In genomic region chr17:45043268-45043681, GRCh38 we compare ENCODE assay signal across 12 cellular contexts. TPM values are rescaled to one million over a fixed set of nuclear protein-coding genes. Genes with fewer than 3 reads are reported as not detected.
DNase-seq lines count a peak whose midpoint lies in the region; ATAC-seq and TF ChIP-seq lines count a peak whose summit lies in the region.
"Had no signal": no experiment of that assay in that cellular context is flagged by ENCODE, and none has a peak within 500 bp of the region (broad histone marks: within the 10 kb centered on the region; RNA-seq: fewer than 3 reads in every experiment).

No MANE protein-coding gene starts in this region.

- DNase-seq in DMS79 treated with DMSO at 0.1 percent for 48 hours (lab: John Stamatoyannopoulos, UW) (peak; percentile 86), WERI-Rb-1 (no peak), foreskin fibroblast (peak; percentile 69 to 83), prostate gland (ENCODE audit: low spot score) (peak; percentile 87), kidney glomerular epithelial cell (lab: John Stamatoyannopoulos, UW) (no peak)
- no peak for DNase-seq in CD4-positive, alpha-beta T cell
- DNase-seq: effector CD8-positive, alpha-beta T cell; NCI-H526; retina had no signal

- no peak overlapping the region for H3K27ac Mint-ChIP-seq in CD4-positive, alpha-beta T cell
- H3K27ac Mint-ChIP-seq: IgD-negative memory B cell had no signal

- peaks cover 21% of the 10 kb centered on the region for H3K4me1 ChIP-seq in prostate gland (replicated peaks)

- H3K4me1 Mint-ChIP-seq in CD4-positive, alpha-beta T cell (ENCODE audit: low read depth), result peaks cover 8% of the 10 kb centered on the region

- H3K9me3 ChIP-seq in WERI-Rb-1 (ENCODE audit: severe bottlenecking) (no peaks in the 10 kb centered on the region), prostate gland (no peaks in the 10 kb centered on the region)
- H3K9me3 ChIP-seq in CD4-positive, alpha-beta T cell (ENCODE audit: control insufficient read depth, low read length), result no peaks in the 10 kb centered on the region

- CTCF ChIA-PET in CD4-positive, alpha-beta T cell (lab: Charles Lee), result interaction anchor here (1.4 to 1.5 kb wide), 2 partner anchors 21 to 92 kb away, joined by 3 to 5 read pairs; partner anchors contain the start of gene ACBD4

- H3K36me3 ChIP-seq in WERI-Rb-1 (peaks cover 15% of the 10 kb centered on the region), prostate gland (no peaks in the 10 kb centered on the region)

- no peaks in the 10 kb centered on the region for H3K27me3 Mint-ChIP-seq in CD4-positive, alpha-beta T cell
- H3K27me3 Mint-ChIP-seq: IgD-negative memory B cell had no signal

- H3K27ac ChIP-seq in WERI-Rb-1, result peak overlapping the region; percentile 27; the same call in 1 of the 2 replicates
- peak overlapping the region; percentile 40 to 74 for H3K27ac ChIP-seq in prostate gland
- H3K27ac ChIP-seq in CD4-positive, alpha-beta T cell (ENCODE audit: low read depth, low read length), result no peak overlapping the region

- 29% methylated on average over 10 of the region's 10 CpGs for WGBS in prostate gland

- TF ChIP-seq CTCF in WERI-Rb-1 (IDR thresholded peaks at IDR 0.05; ENCODE audit: low read depth, low read length), result no peak
- TF ChIP-seq CTCF in foreskin fibroblast (IDR thresholded peaks at IDR 0.05; ENCODE audit: low read depth, low read length), result no peak
- TF ChIP-seq CTCF in prostate gland (IDR thresholded peaks at IDR 0.05), result no peak
- no peak for TF ChIP-seq CTCF in CD4-positive, alpha-beta T cell (IDR thresholded peaks at IDR 0.05)

- intact Hi-C loops in prostate gland (cut with DNase I), result no loop called here
- intact Hi-C loops in CD4-positive, alpha-beta T cell (cut with DNase I, micrococcal nuclease), result no loop called here

- H3K4me3 ChIP-seq in WERI-Rb-1 (ENCODE audit: low read depth, low read length) (no peak overlapping the region), foreskin fibroblast (ENCODE audit: low read depth in 1 of 2, low read length in 2 of 2) (no peak overlapping the region), prostate gland (no peak overlapping the region)

- H3K27me3 ChIP-seq in WERI-Rb-1 (ENCODE audit: insufficient read depth, low read depth, severe bottlenecking) (no peaks in the 10 kb centered on the region), prostate gland (replicated peaks; ENCODE audit: insufficient read depth) (no peaks in the 10 kb centered on the region)
- no peaks in the 10 kb centered on the region for H3K27me3 ChIP-seq in CD4-positive, alpha-beta T cell (ENCODE audit: control insufficient read depth, insufficient read depth, low read length)

- no peak for ATAC-seq in HG03469 (IDR thresholded peaks at IDR 0.05; ENCODE audit: unreplicated experiment)
- ATAC-seq in HG02885 (IDR thresholded peaks at IDR 0.05; ENCODE audit: poor library complexity, unreplicated experiment), result no peak
- no peak for ATAC-seq in CD4-positive, alpha-beta T cell (ENCODE audit: poor library complexity)

- peak; percentile 24 for TF ChIP-seq POLR2A in prostate gland (IDR thresholded peaks at IDR 0.05)

- no peak overlapping the region for H3K4me3 Mint-ChIP-seq in CD4-positive, alpha-beta T cell

- H3K9me3 Mint-ChIP-seq in CD4-positive, alpha-beta T cell, result no peaks in the 10 kb centered on the region
- H3K9me3 Mint-ChIP-seq: IgD-negative memory B cell had no signal

- no peaks in the 10 kb centered on the region for H3K36me3 Mint-ChIP-seq in CD4-positive, alpha-beta T cell (ENCODE audit: low read depth)
- H3K36me3 Mint-ChIP-seq: IgD-negative memory B cell had no signal

- POLR2A ChIA-PET in CD4-positive, alpha-beta T cell (lab: Charles Lee), result interaction anchor here (1.3 kb wide), 1 partner anchor 8 kb away, joined by 3 read pairs; no protein-coding TSS in a partner anchor

RNA-seq across cellular contexts. Expression of gene DCAKD, which starts 8.2 kb away (rescaled TPM):
- 100 to 1,000 TPM in 1 of 2 donors, 10 to 100 TPM in 1; 91.1 to 111 TPM for total RNA-seq in prostate gland
- total RNA-seq in CD4-positive, alpha-beta T cell, result 10 to 100 TPM; 11.6 to 12.2 TPM

RNA-seq across cellular contexts. Expression of gene NMT1, which starts 17.8 kb away (rescaled TPM):
- total RNA-seq in prostate gland, result 10 to 100 TPM; 39.4 to 68.5 TPM
- total RNA-seq in CD4-positive, alpha-beta T cell, result 10 to 100 TPM; 61.1 to 62.2 TPM

Comparison
In these comparisons a context has a peak if more than half of its experiments do, and no peak if none do; other contexts are left out.
1. DNase-seq: peak in DMS79 treated with DMSO at 0.1 percent for 48 hours (single experiment), foreskin fibroblast (2 of 2) and prostate gland (single experiment); none in WERI-Rb-1 (single experiment), kidney glomerular epithelial cell (single experiment) and CD4-positive, alpha-beta T cell (0 of 10).
2. RNA of gene DCAKD, which starts 8.2 kb away (total RNA-seq): 91.1 to 111 TPM in prostate gland; 11.6 to 12.2 TPM in CD4-positive, alpha-beta T cell; every median in the first group is over 4 times any median in the second.